ENCODE assay signal across 31 cellular contexts in the genomic region with DNA sequence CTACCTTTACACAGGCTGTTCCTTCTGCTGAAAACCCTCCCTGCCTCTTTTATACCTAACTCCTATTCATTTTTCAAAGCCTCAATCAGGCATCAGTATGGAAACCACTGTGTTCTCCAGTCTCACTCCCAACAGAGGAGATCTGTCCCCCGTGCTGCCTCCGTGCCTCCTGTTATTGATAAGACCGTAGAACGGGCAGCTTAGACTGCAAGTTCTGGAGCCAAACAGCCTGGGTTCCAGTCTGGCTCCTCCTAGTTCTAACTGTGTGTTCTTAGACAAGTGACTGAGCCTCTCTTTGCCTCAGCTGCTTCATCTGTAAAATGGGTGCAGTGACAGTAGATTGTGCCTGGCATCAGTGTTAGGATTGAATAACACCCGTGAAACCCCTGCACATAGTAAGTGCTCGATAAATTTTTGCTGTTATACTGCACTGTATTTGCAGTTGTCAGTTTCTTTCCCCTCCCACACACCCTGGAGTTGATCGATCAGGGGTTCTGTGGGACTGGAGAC.
"Had no signal": no experiment of that assay in that cellular context is flagged by ENCODE, and none has a peak within 500 bp of the region (broad histone marks: within the 10 kb centered on the region; RNA-seq: fewer than 3 reads in every experiment).

No MANE protein-coding gene starts in this region.

- H3K36me3 Mint-ChIP-seq: activated naive CD8-positive, alpha-beta T cell treated with anti-CD3 and anti-CD28 coated beads, Interleukin-2, amount 10 ng/mL, durations not matched to agents 7 days and 5 days had no signal

- H3K4me3 ChIP-seq: adrenal gland, body of pancreas, breast epithelium, SJCRH30, SK-N-MC had no signal

- H3K9me3 Mint-ChIP-seq: activated CD4-positive, alpha-beta T cell treated with anti-CD3 and anti-CD28 coated beads, Interleukin-2, amount 10 ng/mL, durations not matched to agents 24 days and 14 days; activated CD8-positive, alpha-beta T cell treated with anti-CD3 and anti-CD28 coated beads for 36 hours; activated naive CD8-positive, alpha-beta T cell treated with anti-CD3 and anti-CD28 coated beads, Interleukin-2, amount 10 ng/mL, durations not matched to agents 7 days and 5 days; activated T-helper 17 cell treated with anti-CD3 and anti-CD28 coated beads, Interleukin-2, amount 50 U/mL, for 72 hours; T-helper 2 cell treated with Interferon-gamma antibody and Interleukin-4, amounts not matched to agents 5 μg/mL and 100 μg/mL, for 36 hours had no signal

- H3K27ac Mint-ChIP-seq: activated CD4-positive, alpha-beta T cell treated with anti-CD3 and anti-CD28 coated beads, Interleukin-2, amount 10 ng/mL, durations not matched to agents 24 days and 14 days; activated CD8-positive, alpha-beta T cell treated with anti-CD3 and anti-CD28 coated beads for 36 hours; activated naive CD8-positive, alpha-beta T cell treated with anti-CD3 and anti-CD28 coated beads, Interleukin-2, amount 10 ng/mL, durations not matched to agents 7 days and 5 days; activated T-cell treated with anti-CD3 and anti-CD28 coated beads, Interleukin-2, amount 50 U/mL, for 72 hours; T-helper 2 cell treated with Interferon-gamma antibody and Interleukin-4, amounts not matched to agents 5 μg/mL and 100 μg/mL, for 36 hours had no signal

- H3K27me3 Mint-ChIP-seq: activated CD8-positive, alpha-beta T cell treated with anti-CD3 and anti-CD28 coated beads for 36 hours had no signal

- H3K36me3 ChIP-seq: adrenal gland, breast epithelium, SJCRH30 had no signal

- H3K9me3 ChIP-seq: adrenal gland, body of pancreas, breast epithelium, SJCRH30 had no signal

- FAIRE-seq: RCC 7860, TTC549 had no signal

- H3K27me3 ChIP-seq: adrenal gland, body of pancreas, breast epithelium had no signal

- H3K4me1 Mint-ChIP-seq: activated CD4-positive, alpha-beta T cell treated with anti-CD3 and anti-CD28 coated beads, Interleukin-2, amount 10 ng/mL, durations not matched to agents 24 days and 14 days had no signal

- ATAC-seq: activated T-cell treated with anti-CD3 and anti-CD28 coated beads, Interleukin-2, amount 50 U/mL, for 72 hours; activated T-helper 17 cell treated with anti-CD3 and anti-CD28 coated beads, Interleukin-2, amount 50 U/mL, for 72 hours; body of pancreas; Right ventricle myocardium inferior had no signal

- H3K27ac ChIP-seq: body of pancreas, breast epithelium, RWPE1, SJCRH30, SK-N-MC had no signal

- H3K4me1 ChIP-seq: breast epithelium, SJCRH30 had no signal

- H3K4me3 Mint-ChIP-seq: activated CD4-positive, alpha-beta T cell treated with anti-CD3 and anti-CD28 coated beads, Interleukin-2, amount 10 ng/mL, durations not matched to agents 24 days and 14 days; activated CD8-positive, alpha-beta T cell treated with anti-CD3 and anti-CD28 coated beads for 36 hours; activated naive CD8-positive, alpha-beta T cell treated with anti-CD3 and anti-CD28 coated beads, Interleukin-2, amount 10 ng/mL, durations not matched to agents 7 days and 5 days; activated T-cell treated with anti-CD3 and anti-CD28 coated beads, Interleukin-2, amount 50 U/mL, for 72 hours; activated T-helper 17 cell treated with anti-CD3 and anti-CD28 coated beads, Interleukin-2, amount 50 U/mL, for 72 hours; T-helper 2 cell treated with Interferon-gamma antibody and Interleukin-4, amounts not matched to agents 5 μg/mL and 100 μg/mL, for 36 hours had no signal

- DNase-seq: activated CD4-positive, alpha-beta T cell treated with anti-CD3 and anti-CD28 coated beads, Interleukin-2, amount 10 ng/mL, durations not matched to agents 24 days and 14 days; activated CD4-positive, alpha-beta T cell treated with anti-CD3 and anti-CD28 coated beads, Interleukin-2, amount 50 U/mL, for 4 hours; activated CD8-positive, alpha-beta T cell treated with anti-CD3 and anti-CD28 coated beads for 36 hours; activated naive CD4-positive, alpha-beta T cell; activated naive CD4-positive, alpha-beta T cell treated with anti-CD3 and anti-CD28 coated beads, Interleukin-2, amount 50 U/mL, for 16 hours; activated naive CD8-positive, alpha-beta T cell treated with anti-CD3 and anti-CD28 coated beads, Interleukin-2, amount 10 ng/mL, durations not matched to agents 7 days and 5 days; activated T-cell treated with anti-CD3 and anti-CD28 coated beads, Interleukin-2, amount 50 U/mL, for 1 hour; activated T-cell treated with anti-CD3 and anti-CD28 coated beads, Interleukin-2, amount 50 U/mL, for 72 hours; adrenal gland; NCI-H1092 treated with DMSO at 0.1 percent for 48 hours; NCI-H1417; NCI-H146; NCI-H187; NCI-H2029 treated with DMSO at 0.1 percent for 48 hours; NCI-H2107; NCI-H2171; NCI-H510A; NCI-H526; NCI-H748 treated with DMSO at 0.1 percent for 48 hours; NK-92 treated with Interleukin-12 subunit alpha and Interleukin-12 subunit beta, amount 100 ng/mL, for 24 hours; PC-3; SJCRH30 had no signal
